Comparison of ENCODE assay signal across 11 cellular contexts in the genomic region with DNA sequence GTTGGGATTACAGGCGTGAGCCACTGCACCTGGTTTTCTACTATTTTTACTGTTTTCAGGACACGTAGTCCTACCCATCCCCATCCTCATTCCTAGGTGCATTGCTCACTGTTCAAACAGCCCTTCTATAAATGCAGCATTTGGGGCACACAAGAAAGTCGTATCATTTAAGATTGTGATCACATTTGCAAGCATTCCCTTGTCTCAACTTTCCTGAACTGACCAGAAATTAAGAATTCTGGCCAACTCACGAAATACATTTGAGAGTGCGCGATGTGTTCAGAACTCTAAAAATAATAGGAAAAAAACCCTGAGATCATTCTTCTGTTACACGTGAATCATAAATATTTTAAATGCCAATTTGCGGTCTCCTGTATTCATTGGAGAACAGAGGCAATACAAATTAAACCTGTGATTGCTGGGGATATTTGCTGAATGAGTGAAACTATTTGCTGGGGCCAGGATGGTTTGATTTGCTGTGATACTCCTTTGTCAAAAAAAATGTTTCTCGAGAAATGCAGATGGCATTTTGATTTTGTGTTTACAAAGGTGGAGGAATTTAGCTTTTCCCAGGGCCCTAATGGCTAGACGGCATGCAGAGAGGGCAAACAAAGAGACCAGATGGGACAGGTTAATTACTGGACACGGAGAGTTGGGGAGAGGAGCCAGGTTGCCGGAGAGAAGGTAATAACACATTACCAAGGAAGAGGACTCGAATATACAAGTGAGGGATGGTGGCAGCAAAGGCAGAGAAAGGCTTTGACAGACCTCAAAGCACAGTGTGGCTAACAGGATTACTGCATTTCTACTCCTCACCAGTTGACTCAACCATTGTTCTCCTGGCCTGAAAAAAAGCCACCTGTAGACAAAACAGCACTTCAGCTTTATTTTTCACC. TPM values are rescaled to one million over a fixed set of nuclear protein-coding genes. Genes with fewer than 3 reads are reported as not detected.
DNase-seq lines count a peak whose midpoint lies in the region; ATAC-seq and TF ChIP-seq lines count a peak whose summit lies in the region.
"Had no signal": no experiment of that assay in that cellular context is flagged by ENCODE, and none has a peak within 500 bp of the region (broad histone marks: within the 10 kb centered on the region; RNA-seq: fewer than 3 reads in every experiment).

No MANE protein-coding gene starts in this region.

- intact Hi-C loops in Right ventricle myocardium inferior (cut with DNase I) = no loop called here

- peak overlapping the region; percentile 68 for H3K27ac Mint-ChIP-seq in mesothelial cell of epicardium
- H3K27ac Mint-ChIP-seq: CD4-positive, CD25-positive, alpha-beta regulatory T cell had no signal

- in situ Hi-C loops in G401 (cut with HindIII; ENCODE audit: low sequenced_read_pairs) = loop anchor here (25.0 kb wide), 1 partner anchor 188 kb away; the partner anchor contains the start of gene IFNLR1
- in situ Hi-C loops in astrocyte of the spinal cord (cut with HindIII; ENCODE audit: low sequenced_read_pairs) = no loop called here

- no peak for ATAC-seq in Right ventricle myocardium inferior

- H3K4me3 Mint-ChIP-seq in mesothelial cell of epicardium = no peak overlapping the region
- H3K4me3 Mint-ChIP-seq: CD4-positive, CD25-positive, alpha-beta regulatory T cell; central memory CD8-positive, alpha-beta T cell had no signal

- H3K4me3 ChIP-seq in astrocyte of the spinal cord (ENCODE audit: low read depth, low read length) = no peak overlapping the region

- TF ChIP-seq CTCF in astrocyte of the spinal cord (IDR thresholded peaks at IDR 0.05; ENCODE audit: low read depth, low read length) (no peak), mesothelial cell of epicardium (IDR thresholded peaks at IDR 0.05; ENCODE audit: unreplicated experiment) (no peak)

- H3K9me3 Mint-ChIP-seq in mesothelial cell of epicardium = no peaks in the 10 kb centered on the region
- H3K9me3 Mint-ChIP-seq: CD4-positive, CD25-positive, alpha-beta regulatory T cell; central memory CD8-positive, alpha-beta T cell had no signal

- peaks cover 25% of the 10 kb centered on the region for H3K4me1 Mint-ChIP-seq in mesothelial cell of epicardium
- H3K4me1 Mint-ChIP-seq: CD4-positive, CD25-positive, alpha-beta regulatory T cell; central memory CD8-positive, alpha-beta T cell had no signal

- peak; percentile 99 for DNase-seq in G401 (ENCODE audit: low spot score)
- DNase-seq in NCI-H1694 treated with DMSO at 0.1 percent for 48 hours (lab: John Stamatoyannopoulos, UW) = peak; percentile 29
- DNase-seq in astrocyte of the spinal cord (ENCODE audit: low read depth, low spot score) = peak; percentile 65
- no peak for DNase-seq in mesothelial cell of epicardium (ENCODE audit: low spot score in 2 of 2, unreplicated experiment in 2 of 2)
- DNase-seq in amygdala (lab: John Stamatoyannopoulos, UW) = no peak
- DNase-seq in stimulated activated CD4-positive, alpha-beta T cell treated with anti-CD3 and anti-CD28 coated beads, Interleukin-15, amount 100 ng/mL, for 24 hours = no peak
- no peak for DNase-seq in Right ventricle myocardium inferior (ENCODE audit: missing footprints)
- no peak for DNase-seq in foreskin melanocyte
- DNase-seq: CD4-positive, CD25-positive, alpha-beta regulatory T cell had no signal

- peaks cover 1% of the 10 kb centered on the region for H3K27me3 Mint-ChIP-seq in mesothelial cell of epicardium (ENCODE audit: low read depth)
- H3K27me3 Mint-ChIP-seq: CD4-positive, CD25-positive, alpha-beta regulatory T cell; central memory CD8-positive, alpha-beta T cell had no signal

- H3K36me3 Mint-ChIP-seq in mesothelial cell of epicardium = no peaks in the 10 kb centered on the region

RNA-seq across cellular contexts. Expression of gene STPG1, which starts 38.4 kb away (rescaled TPM):
- total RNA-seq in G401 (2014; rRNA removed; shearing (Covaris generic)) = 7.1 and 17.8 TPM in 2 replicates
- total RNA-seq in mesothelial cell of epicardium (8.8 to 9.4 TPM (median 8.8 TPM) in 3 replicates), Right ventricle myocardium inferior (6.8 TPM)

RNA-seq across cellular contexts. Expression of gene NIPAL3, which starts 40.5 kb away (rescaled TPM):
- total RNA-seq in G401 (2014; rRNA removed; shearing (Covaris generic)) = 9.0 and 12.3 TPM in 2 replicates
- total RNA-seq in mesothelial cell of epicardium (19.3 to 21.3 TPM (median 20.6 TPM) in 3 replicates), Right ventricle myocardium inferior (30.9 TPM)

RNA-seq across cellular contexts. Expression of gene GRHL3, which starts 56.0 kb away (rescaled TPM):
- 1.5 and 2.6 TPM in 2 replicates for total RNA-seq in G401 (2014; rRNA removed; shearing (Covaris generic))
- total RNA-seq in mesothelial cell of epicardium (17.1 to 19.1 TPM (median 17.9 TPM) in 3 replicates), Right ventricle myocardium inferior (not detected)
- total RNA-seq: CD4-positive, CD25-positive, alpha-beta regulatory T cell; fibroblast of villous mesenchyme had no signal

Comparison
In these comparisons a context has a peak if more than half of its experiments do, and no peak if none do; other contexts are left out.
1. DNase-seq: peak in G401 (single experiment), NCI-H1694 treated with DMSO at 0.1 percent for 48 hours (single experiment) and astrocyte of the spinal cord (single experiment); none in mesothelial cell of epicardium (0 of 2), amygdala (0 of 56), stimulated activated CD4-positive, alpha-beta T cell treated with anti-CD3 and anti-CD28 coated beads, Interleukin-15, amount 100 ng/mL, for 24 hours (single experiment), Right ventricle myocardium inferior (single experiment) and foreskin melanocyte (single experiment).